ENCODE assay signal across 8 cellular contexts in genomic region chr3:15332405-15333098, GRCh38. TPM values are rescaled to one million over a fixed set of nuclear protein-coding genes. Genes with fewer than 3 reads are reported as not detected.
DNase-seq lines count a peak whose midpoint lies in the region; ATAC-seq, FAIRE-seq and TF ChIP-seq lines count a peak whose summit lies in the region.

Gene SH3BP5, minus strand, starts transcription at chr3:15332586. Its CDS starts 178 bp downstream, at chr3:15332408.

- POLR2A ChIA-PET in HEK293 (lab: Yijun Ruan, JAX) = interaction anchor here (0.7 to 1.6 kb wide), 7 partner anchors 8 to 234 kb away, joined by 3 to 10 read pairs (median 3); partner anchors contain the start of gene RBSN

- peaks cover 43 to 52% of the 10 kb centered on the region in 2 donors for H3K4me1 Mint-ChIP-seq in immature natural killer cell

- no peaks in the 10 kb centered on the region for H3K27me3 ChIP-seq in WERI-Rb-1 (ENCODE audit: insufficient read depth, low read depth, severe bottlenecking)
- H3K27me3 ChIP-seq in bronchial epithelial cell (ENCODE audit: control insufficient read depth, insufficient read depth, low read length) = no peaks in the 10 kb centered on the region
- H3K27me3 ChIP-seq in spleen (replicated peaks in 1 of 7) = peaks cover 0 to 5% (median 0%) of the 10 kb centered on the region in 7 donors

- H3K9me3 Mint-ChIP-seq in immature natural killer cell = no peaks in the 10 kb centered on the region

- H3K9me3 ChIP-seq in HEK293 (ENCODE audit: control insufficient read depth, insufficient read depth, low read depth, low read length) (no peaks in the 10 kb centered on the region), WERI-Rb-1 (ENCODE audit: severe bottlenecking) (no peaks in the 10 kb centered on the region), spleen (no peaks in the 10 kb centered on the region)

- CTCF ChIA-PET in HEK293 (lab: Yijun Ruan, JAX) = interaction anchor here (0.5 to 4.0 kb wide), 27 partner anchors 9 to 1208 kb away, joined by 3 to 47 read pairs (median 4); partner anchors contain the start of gene CHCHD4

- H3K36me3 Mint-ChIP-seq in immature natural killer cell = peaks cover 1 to 15% (median 8%) of the 10 kb centered on the region in 3 donors

- H3K36me3 ChIP-seq in HEK293 (ENCODE audit: control insufficient read depth in 2 of 2, insufficient read depth in 1 of 2, low read length in 2 of 2) = no peaks in the 10 kb centered on the region
- peaks cover 31% of the 10 kb centered on the region for H3K36me3 ChIP-seq in WERI-Rb-1
- H3K36me3 ChIP-seq in bronchial epithelial cell (ENCODE audit: control insufficient read depth, insufficient read depth, low read length) = no peaks in the 10 kb centered on the region
- peaks cover 0 to 28% (median 0%) of the 10 kb centered on the region in 6 donors for H3K36me3 ChIP-seq in spleen

- peak within 1 kb of the TSS; percentile 90 to 96 (median 94) for H3K27ac Mint-ChIP-seq in immature natural killer cell

- intact Hi-C loops in spleen (cut with DNase I; ENCODE audit: low total_unique reads) = loop anchor here (10.0 kb wide), 1 partner anchor 58 kb away; no protein-coding TSS in a partner anchor

- ATAC-seq in HG03378 (IDR thresholded peaks at IDR 0.05; ENCODE audit: unreplicated experiment) = no peak

- H3K4me3 Mint-ChIP-seq in immature natural killer cell = peak within 1 kb of the TSS; percentile 95 to 98 (median 98)

- H3K4me3 ChIP-seq in GM12875 (ENCODE audit: low read depth, low read length) = peak within 1 kb of the TSS; percentile 97
- peak within 1 kb of the TSS; percentile 79 for H3K4me3 ChIP-seq in HEK293 (ENCODE audit: low read depth, low read length)
- H3K4me3 ChIP-seq in WERI-Rb-1 (ENCODE audit: low read depth, low read length) = peak within 1 kb of the TSS; percentile 88
- peak within 1 kb of the TSS; percentile 84 for H3K4me3 ChIP-seq in bronchial epithelial cell (ENCODE audit: low read depth, low read length)
- H3K4me3 ChIP-seq in spleen = peak within 1 kb of the TSS; percentile 62 to 99 (median 86)

- peak within 1 kb of the TSS; percentile 24; the same call in 1 of the 2 replicates for H3K27ac ChIP-seq in HEK293 (ENCODE audit: extremely low read depth, low read depth, low read length)
- H3K27ac ChIP-seq in WERI-Rb-1 = peak within 1 kb of the TSS; percentile 84
- peak within 1 kb of the TSS; percentile 53 to 97 (median 90) for H3K27ac ChIP-seq in spleen

- FAIRE-seq in bronchial epithelial cell (lab: Jason Lieb, UNC) = no peak

- peak in 1 of 3 donors; percentile 58 for TF ChIP-seq POLR2A in spleen (IDR thresholded peaks at IDR 0.05)

- 13 to 38% (median 16%) methylated on average over 20 to 66 of the region's 66 CpGs for WGBS in spleen, 5 donors

- peaks cover 14% of the 10 kb centered on the region for H3K4me1 ChIP-seq in HEK293 (ENCODE audit: control insufficient read depth, insufficient read depth, low read length)
- H3K4me1 ChIP-seq in spleen = peaks cover 21 to 61% (median 51%) of the 10 kb centered on the region in 6 donors

- peak; percentile 22 for DNase-seq in NCI-H1048 (lab: John Stamatoyannopoulos, UW)
- peak; percentile 78 for DNase-seq in WERI-Rb-1
- DNase-seq in bronchial epithelial cell (ENCODE audit: low read depth) = peak; percentile 44
- DNase-seq in immature natural killer cell = peak; percentile 74 to 78 (median 77)
- peak; percentile 97 for DNase-seq in spleen

- TF ChIP-seq CTCF in GM12875 (IDR thresholded peaks at IDR 0.05; ENCODE audit: borderline replicate concordance, insufficient read depth, low read depth, low read length) = peak; percentile 69
- TF ChIP-seq CTCF in HEK293 (tag by site-specific recombination; IDR thresholded peaks at IDR 0.05) = peak; percentile 36; the same call in 1 of the 2 replicates
- peak; percentile 75 for TF ChIP-seq CTCF in WERI-Rb-1 (IDR thresholded peaks at IDR 0.05; ENCODE audit: low read depth, low read length)
- TF ChIP-seq CTCF in bronchial epithelial cell (IDR thresholded peaks at IDR 0.05; ENCODE audit: insufficient read depth, low read length, severe bottlenecking) = peak; percentile 62
- peak; percentile 72 to 94 (median 85) for TF ChIP-seq CTCF in spleen (IDR thresholded peaks at IDR 0.05 in 8 of 11, conservative IDR thresholded peaks at IDR 0.05 in 3 of 11)

- H3K27me3 Mint-ChIP-seq in immature natural killer cell (ENCODE audit: low read depth in 3 of 3) = peaks cover 0 to 10% (median 2%) of the 10 kb centered on the region in 3 donors

TF ChIP-seq in HEK293, 187 proteins besides CTCF, POLR2A, EP300 and RAD21 (continues in another document):
- no peak for TF ChIP-seq ZNF768 (tag by site-specific recombination; IDR thresholded peaks at IDR 0.05)
- TF ChIP-seq SP3 (tag by site-specific recombination; IDR thresholded peaks at IDR 0.05) = peak; percentile 80
- 0 out of 2 replicates have a peak, but pooled peaks have one; percentile 26 for TF ChIP-seq ZNF692 (tag by site-specific recombination; IDR thresholded peaks at IDR 0.05)
- TF ChIP-seq ZNF449 (tag by site-specific recombination; IDR thresholded peaks at IDR 0.05) = no peak
- peak; percentile 30; the same call in 1 of the 2 replicates for TF ChIP-seq GLIS1 (tag by site-specific recombination; IDR thresholded peaks at IDR 0.05)
- TF ChIP-seq ZBTB49 (tag by site-specific recombination; IDR thresholded peaks at IDR 0.05; ENCODE audit: low read depth) = no peak
- peak; percentile 80 for TF ChIP-seq SP2 (tag by site-specific recombination; IDR thresholded peaks at IDR 0.05)
- TF ChIP-seq KLF8 (tag by site-specific recombination; IDR thresholded peaks at IDR 0.05) = peak; percentile 48; the same call in 1 of the 2 replicates
- TF ChIP-seq KLF17 (tag by site-specific recombination; IDR thresholded peaks at IDR 0.05) = 0 out of 2 replicates have a peak, but pooled peaks have one; percentile 24
- TF ChIP-seq GFI1B (tag by site-specific recombination; IDR thresholded peaks at IDR 0.05) = no peak
- peak; percentile 63 for TF ChIP-seq KLF10 (tag by site-specific recombination; IDR thresholded peaks at IDR 0.05)
- TF ChIP-seq MZF1 (tag by site-specific recombination; IDR thresholded peaks at IDR 0.05; ENCODE audit: borderline replicate concordance) = no peak; the same call in 1 of the 2 replicates
- no peak for TF ChIP-seq ZNF174 (tag by site-specific recombination; IDR thresholded peaks at IDR 0.05)
- 0 out of 2 replicates have a peak, but pooled peaks have one; percentile 27 for TF ChIP-seq ZNF596 (tag by site-specific recombination; IDR thresholded peaks at IDR 0.05)
- TF ChIP-seq WT1 (tag by site-specific recombination; IDR thresholded peaks at IDR 0.05) = peak; percentile 29; the same call in 1 of the 2 replicates
- no peak for TF ChIP-seq ZNF140 (tag by site-specific recombination; IDR thresholded peaks at IDR 0.05)
- peak; percentile 94 for TF ChIP-seq KLF9 (tag by site-specific recombination; IDR thresholded peaks at IDR 0.05; ENCODE audit: low read depth)
- no peak for TF ChIP-seq HOXA7 (CRISPR knock-in tag; IDR thresholded peaks at IDR 0.05; ENCODE audit: borderline replicate concordance)

RNA-seq across cellular contexts. Expression of gene SH3BP5, which starts in this region (rescaled TPM):
- total RNA-seq in bronchial epithelial cell (3.6 and 6.3 TPM in 2 replicates), spleen (10 to 100 TPM; 46.6 to 75.0 (median 62.3) TPM)
- polyA plus RNA-seq in immature natural killer cell (100 to 1,000 TPM in 1 of 3 donors, 10 to 100 TPM in 2; 52.1 to 160 (median 67.4) TPM), spleen (10 to 100 TPM; 36.4 to 46.0 (median 39.7) TPM)

Comparison
In these comparisons a context has a peak if more than half of its experiments do, and no peak if none do; other contexts are left out.
1. H3K27ac ChIP-seq: peak in every context shown above with its lines; median percentile 90 in spleen; 84 in WERI-Rb-1; 24 in HEK293.
2. DNase-seq: peak in every context shown above with its lines; median percentile 97 in spleen; 78 in WERI-Rb-1; 77 in immature natural killer cell; 44 in bronchial epithelial cell; 22 in NCI-H1048.